Comparison of ENCODE assay signal across 20 cellular contexts in the genomic region with DNA sequence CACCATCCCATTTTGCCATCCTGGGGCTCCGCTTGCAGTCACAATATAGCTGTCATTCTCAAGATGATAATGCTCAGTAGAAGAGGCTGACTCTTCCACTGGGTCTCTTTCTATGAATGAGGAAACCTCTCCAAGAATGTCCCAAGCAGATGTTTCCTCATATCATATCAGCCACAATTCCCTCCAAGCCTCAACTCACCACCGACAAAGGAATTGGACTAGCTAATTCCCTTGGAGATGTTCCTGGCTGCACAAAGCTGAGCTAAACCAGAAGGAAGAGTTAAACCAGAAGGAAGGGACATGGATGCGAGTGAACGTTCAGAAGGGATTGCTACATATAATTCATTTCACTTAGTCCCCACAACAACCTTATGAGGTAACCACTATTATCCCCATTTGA.
DNase-seq lines count a peak whose midpoint lies in the region; ATAC-seq and TF ChIP-seq lines count a peak whose summit lies in the region.
"Had no signal": no experiment of that assay in that cellular context is flagged by ENCODE, and none has a peak within 500 bp of the region (broad histone marks: within the 10 kb centered on the region; RNA-seq: fewer than 3 reads in every experiment).

No MANE protein-coding gene starts in this region.

- ATAC-seq in psoas muscle (peak in 3 of 4 donors; percentile 38 to 45 (median 41)), HG02763 (IDR thresholded peaks at IDR 0.05; ENCODE audit: unreplicated experiment) (no peak)
- no peak for ATAC-seq in natural killer cell treated with Interleukin-12 subunit alpha and Interleukin-12 subunit beta and Interleukin-15 and Interleukin-18, amount 100 ng/mL, for 72 hours
- no peak for ATAC-seq in activated CD8-positive, alpha-beta T cell treated with anti-CD3 and anti-CD28 coated beads, Interleukin-2, amount 10 ng/mL, durations not matched to agents 7 days and 5 days

- no peaks in the 10 kb centered on the region for H3K4me1 Mint-ChIP-seq in natural killer cell treated with Interleukin-12 subunit alpha and Interleukin-12 subunit beta and Interleukin-15 and Interleukin-18, amount 100 ng/mL, for 72 hours (ENCODE audit: low read depth in 2 of 2)
- no peaks in the 10 kb centered on the region for H3K4me1 Mint-ChIP-seq in activated CD8-positive, alpha-beta T cell treated with anti-CD3 and anti-CD28 coated beads, Interleukin-2, amount 10 ng/mL, durations not matched to agents 7 days and 5 days (ENCODE audit: low read depth)
- H3K4me1 Mint-ChIP-seq: activated B cell treated with CpG ODN at 0.5 μM for 24 hours had no signal

- no peak overlapping the region for H3K27ac ChIP-seq in psoas muscle
- H3K27ac ChIP-seq: spleen had no signal

- H3K36me3 ChIP-seq in psoas muscle (ENCODE audit: insufficient read depth in 1 of 2, low read depth in 1 of 2): no peaks in the 10 kb centered on the region
- H3K36me3 ChIP-seq: ascending aorta, spleen had no signal

- H3K27ac Mint-ChIP-seq in natural killer cell treated with Interleukin-12 subunit alpha and Interleukin-12 subunit beta and Interleukin-15 and Interleukin-18, amount 100 ng/mL, for 72 hours: no peak overlapping the region
- no peak overlapping the region for H3K27ac Mint-ChIP-seq in activated CD8-positive, alpha-beta T cell treated with anti-CD3 and anti-CD28 coated beads, Interleukin-2, amount 10 ng/mL, durations not matched to agents 7 days and 5 days
- H3K27ac Mint-ChIP-seq: activated B cell treated with CpG ODN at 0.5 μM for 24 hours; activated naive CD8-positive, alpha-beta T cell; activated T-helper 2 cell treated with anti-CD3 and anti-CD28 coated beads, Interferon-gamma antibody, Interleukin-2, Interleukin-4, amounts not matched to agents 10 μg/mL and 5 μg/mL and 100 μg/mL, durations not matched to agents 14 hours and 24 hours and 36 hours had no signal

- H3K36me3 Mint-ChIP-seq in natural killer cell treated with Interleukin-12 subunit alpha and Interleukin-12 subunit beta and Interleukin-15 and Interleukin-18, amount 100 ng/mL, for 72 hours: no peaks in the 10 kb centered on the region
- no peaks in the 10 kb centered on the region for H3K36me3 Mint-ChIP-seq in activated CD8-positive, alpha-beta T cell treated with anti-CD3 and anti-CD28 coated beads, Interleukin-2, amount 10 ng/mL, durations not matched to agents 7 days and 5 days (ENCODE audit: low read depth)

- TF ChIP-seq CTCF in psoas muscle (IDR thresholded peaks at IDR 0.05): no peak

- DNase-seq in AG08395 (ENCODE audit: low spot score) (peak; percentile 35), M059J (ENCODE audit: low read depth) (peak; percentile 10), fibroblast of gingiva (ENCODE audit: low read depth) (peak; percentile 52), psoas muscle (no peak), KBM-7 (no peak)
- DNase-seq in natural killer cell treated with Interleukin-12 subunit alpha and Interleukin-12 subunit beta and Interleukin-15 and Interleukin-18, amount 100 ng/mL, for 72 hours (ENCODE audit: low spot score): no peak
- DNase-seq in activated CD8-positive, alpha-beta T cell treated with anti-CD3 and anti-CD28 coated beads, Interleukin-2, amount 10 ng/mL, durations not matched to agents 7 days and 5 days: no peak
- DNase-seq: activated B cell treated with CpG ODN at 0.5 μM for 24 hours; activated CD4-positive, alpha-beta T cell treated with anti-CD3 and anti-CD28 coated beads, Interleukin-2, amount 50 U/mL, for 4 hours; Karpas-422; NCI-H187 treated with DMSO at 0.1 percent for 48 hours; NCI-H774; spleen; stimulated activated CD4-positive, alpha-beta T cell treated with anti-CD3 and anti-CD28 coated beads, Interleukin-4, amount 100 ng/mL, for 24 hours; stimulated activated naive CD4-positive, alpha-beta T cell; SW 1271 had no signal

- intact Hi-C loops in psoas muscle (cut with DNase I): loop anchor here in 1 of 2 donors (5.0 kb wide), 1 partner anchor 62 kb away; no protein-coding TSS in a partner anchor

- H3K27me3 ChIP-seq in psoas muscle (ENCODE audit: insufficient read depth in 3 of 3, low read length in 2 of 3): no peaks in the 10 kb centered on the region
- H3K27me3 ChIP-seq: ascending aorta had no signal

- POLR2A ChIA-PET in activated CD8-positive, alpha-beta T cell treated with anti-CD3 and anti-CD28 coated beads, Interleukin-2, amount 10 ng/mL, durations not matched to agents 7 days and 5 days (lab: Charles Lee): no interaction called here

- peaks cover 8% of the 10 kb centered on the region for H3K4me1 ChIP-seq in psoas muscle
- H3K4me1 ChIP-seq: spleen had no signal

- H3K9me3 ChIP-seq in psoas muscle: no peaks in the 10 kb centered on the region
- H3K9me3 ChIP-seq: ascending aorta, spleen had no signal

- in situ Hi-C loops in KBM-7 (cut with MboI; ENCODE audit: low pct_unique_long_range_greater_than_20kb, low sequenced_read_pairs): no loop called here

- 48 to 57% (median 49%) methylated on average over 4 of the region's 4 CpGs for WGBS in psoas muscle, 3 donors

- H3K9me3 Mint-ChIP-seq in natural killer cell treated with Interleukin-12 subunit alpha and Interleukin-12 subunit beta and Interleukin-15 and Interleukin-18, amount 100 ng/mL, for 72 hours: no peaks in the 10 kb centered on the region
- H3K9me3 Mint-ChIP-seq in activated CD8-positive, alpha-beta T cell treated with anti-CD3 and anti-CD28 coated beads, Interleukin-2, amount 10 ng/mL, durations not matched to agents 7 days and 5 days (ENCODE audit: insufficient read depth): no peaks in the 10 kb centered on the region
- H3K9me3 Mint-ChIP-seq: activated T-helper 2 cell treated with anti-CD3 and anti-CD28 coated beads, Interferon-gamma antibody, Interleukin-2, Interleukin-4, amounts not matched to agents 10 μg/mL and 5 μg/mL and 100 μg/mL, durations not matched to agents 14 hours and 24 hours and 36 hours had no signal

- peaks cover 28 to 39% of the 10 kb centered on the region in 2 donors for H3K27me3 Mint-ChIP-seq in natural killer cell treated with Interleukin-12 subunit alpha and Interleukin-12 subunit beta and Interleukin-15 and Interleukin-18, amount 100 ng/mL, for 72 hours
- H3K27me3 Mint-ChIP-seq in activated CD8-positive, alpha-beta T cell treated with anti-CD3 and anti-CD28 coated beads, Interleukin-2, amount 10 ng/mL, durations not matched to agents 7 days and 5 days (ENCODE audit: low read depth): peaks cover 20% of the 10 kb centered on the region

- H3K4me3 ChIP-seq in psoas muscle: no peak overlapping the region
- H3K4me3 ChIP-seq: ascending aorta, spleen had no signal

- CTCF ChIA-PET in activated CD8-positive, alpha-beta T cell treated with anti-CD3 and anti-CD28 coated beads, Interleukin-2, amount 10 ng/mL, durations not matched to agents 7 days and 5 days (lab: Charles Lee): interaction anchor here (0.7 to 0.8 kb wide), 2 partner anchors 10 to 57 kb away, joined by 3 read pairs; no protein-coding TSS in a partner anchor

- H3K4me3 Mint-ChIP-seq in natural killer cell treated with Interleukin-12 subunit alpha and Interleukin-12 subunit beta and Interleukin-15 and Interleukin-18, amount 100 ng/mL, for 72 hours: no peak overlapping the region
- no peak overlapping the region for H3K4me3 Mint-ChIP-seq in activated CD8-positive, alpha-beta T cell treated with anti-CD3 and anti-CD28 coated beads, Interleukin-2, amount 10 ng/mL, durations not matched to agents 7 days and 5 days
- H3K4me3 Mint-ChIP-seq: activated B cell treated with CpG ODN at 0.5 μM for 24 hours; activated naive CD8-positive, alpha-beta T cell had no signal

Comparison
In these comparisons a context has a peak if more than half of its experiments do, and no peak if none do; other contexts are left out.
1. DNase-seq: peak in AG08395 (single experiment), M059J (single experiment) and fibroblast of gingiva (single experiment); none in psoas muscle (0 of 2), natural killer cell treated with Interleukin-12 subunit alpha and Interleukin-12 subunit beta and Interleukin-15 and Interleukin-18, amount 100 ng/mL, for 72 hours (single experiment), activated CD8-positive, alpha-beta T cell treated with anti-CD3 and anti-CD28 coated beads, Interleukin-2, amount 10 ng/mL, durations not matched to agents 7 days and 5 days (single experiment) and KBM-7 (single experiment).
2. ATAC-seq: peak in psoas muscle (3 of 4); none in natural killer cell treated with Interleukin-12 subunit alpha and Interleukin-12 subunit beta and Interleukin-15 and Interleukin-18, amount 100 ng/mL, for 72 hours (0 of 2), activated CD8-positive, alpha-beta T cell treated with anti-CD3 and anti-CD28 coated beads, Interleukin-2, amount 10 ng/mL, durations not matched to agents 7 days and 5 days (single experiment) and HG02763 (single experiment).